8 cellular contexts compared by ENCODE assay signal in the genomic region with DNA sequence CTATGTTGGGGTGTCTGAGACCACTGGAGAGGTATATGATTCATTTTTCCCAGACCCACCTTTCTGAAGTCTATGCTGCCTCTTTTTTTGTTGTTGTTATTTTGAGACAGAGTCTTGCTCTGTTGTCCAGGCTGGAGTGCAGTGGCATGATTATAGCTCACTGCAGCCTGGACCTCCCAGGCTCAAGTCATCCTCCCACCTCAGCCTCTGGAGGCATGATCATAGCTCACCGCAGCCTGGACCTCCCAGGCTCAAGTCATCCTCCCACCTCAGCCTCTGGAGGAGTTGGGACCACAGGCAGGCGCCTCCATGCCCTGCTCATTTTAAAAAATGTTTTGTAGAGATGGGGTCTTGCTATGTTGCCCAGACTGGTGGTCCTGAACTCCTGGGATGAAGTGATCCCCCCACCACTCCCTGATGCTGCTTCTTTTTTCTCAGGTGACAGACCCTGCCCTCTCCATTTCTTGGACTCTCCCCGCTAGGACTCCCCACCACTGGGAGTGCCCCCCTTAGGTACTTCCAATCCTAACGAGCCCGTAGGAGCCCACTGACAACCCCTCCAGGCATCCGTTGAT. TPM values are rescaled to one million over a fixed set of nuclear protein-coding genes. Genes with fewer than 3 reads are reported as not detected.
DNase-seq lines count a peak whose midpoint lies in the region; TF ChIP-seq lines count a peak whose summit lies in the region.

No MANE protein-coding gene starts in this region.

- no peak for TF ChIP-seq RAD21 in liver (IDR thresholded peaks at IDR 0.05)

- H3K27me3 ChIP-seq in ascending aorta (no peaks in the 10 kb centered on the region), liver (ENCODE audit: control insufficient read depth in 4 of 4, insufficient read depth in 4 of 4, low read length in 3 of 4) (no peaks in the 10 kb centered on the region), thyroid gland (no peaks in the 10 kb centered on the region)

- H3K27ac ChIP-seq in ascending aorta, result peak overlapping the region; percentile 42 to 73
- H3K27ac ChIP-seq in liver (ENCODE audit: low read depth in 1 of 2, low read length in 2 of 2), result no peak overlapping the region
- H3K27ac ChIP-seq in thyroid gland, result peak overlapping the region in 1 of 3 donors; percentile 13

- WGBS in liver, result 44% methylated on average over 6 of the region's 6 CpGs
- WGBS in thyroid gland, 2 donors, result 23 to 45% methylated on average over 6 of the region's 6 CpGs

- H3K36me3 ChIP-seq in ascending aorta, result peaks cover 0 to 6% of the 10 kb centered on the region in 2 donors
- no peaks in the 10 kb centered on the region for H3K36me3 ChIP-seq in liver (ENCODE audit: control insufficient read depth in 4 of 4, insufficient read depth in 3 of 4, low read depth in 1 of 4, low read length in 3 of 4)
- no peaks in the 10 kb centered on the region for H3K36me3 ChIP-seq in thyroid gland

- H3K36me3 Mint-ChIP-seq in activated CD4-positive, alpha-beta T cell treated with anti-CD3 and anti-CD28 coated beads, Interleukin-2, amount 10 ng/mL, durations not matched to agents 7 days and 5 days (ENCODE audit: low read depth), result peaks cover 37% of the 10 kb centered on the region

- H3K4me3 Mint-ChIP-seq in activated CD4-positive, alpha-beta T cell treated with anti-CD3 and anti-CD28 coated beads, Interleukin-2, amount 10 ng/mL, durations not matched to agents 7 days and 5 days, result peak overlapping the region; percentile 85

- DNase-seq in activated CD4-positive, alpha-beta T cell treated with anti-CD3 and anti-CD28 coated beads, Interleukin-2, amount 10 ng/mL, durations not matched to agents 7 days and 5 days, result no peak
- no peak for DNase-seq in activated CD4-positive, alpha-beta T cell treated with anti-CD3 and anti-CD28 coated beads, Interleukin-2, amount 50 U/mL, for 48 hours
- DNase-seq in ascending aorta (ENCODE audit: low spot score in 2 of 2) (no peak), thyroid gland (no peak), COR-L47 (lab: John Stamatoyannopoulos, UW) (no peak), NCI-H446 treated with DMSO at 0.1 percent for 48 hours (lab: John Stamatoyannopoulos, UW) (no peak), NCI-H446 (lab: John Stamatoyannopoulos, UW) (no peak)

- intact Hi-C loops in ascending aorta (cut with DNase I), result loop anchor here (10.0 kb wide), 2 partner anchors 611 to 1201 kb away; a partner anchor contains a TSS
- intact Hi-C loops in thyroid gland (cut with DNase I), result loop anchor here (10.0 kb wide), 1 partner anchor 141 kb away; a partner anchor contains a TSS

- POLR2A ChIA-PET in activated CD4-positive, alpha-beta T cell treated with anti-CD3 and anti-CD28 coated beads, Interleukin-2, amount 10 ng/mL, durations not matched to agents 7 days and 5 days (lab: Charles Lee), result no interaction called here

- H3K4me3 ChIP-seq in ascending aorta (peak overlapping the region; percentile 77 to 89), liver (ENCODE audit: low read depth in 1 of 3, low read length in 3 of 3) (peak overlapping the region; percentile 83 to 91 (median 89)), thyroid gland (replicated peaks in 1 of 3) (peak overlapping the region in 2 of 3 donors; percentile 89 to 97)

- TF ChIP-seq CTCF in ascending aorta (IDR thresholded peaks at IDR 0.05), result no peak
- no peak for TF ChIP-seq CTCF in liver (IDR thresholded peaks at IDR 0.05; ENCODE audit: low read depth, low read length, missing input control)
- TF ChIP-seq CTCF in thyroid gland (IDR thresholded peaks at IDR 0.05), result no peak

- TF ChIP-seq POLR2A in thyroid gland (IDR thresholded peaks at IDR 0.05), result no peak

- H3K4me1 ChIP-seq in ascending aorta, result peaks cover 0 to 14% of the 10 kb centered on the region in 2 donors
- H3K4me1 ChIP-seq in liver (ENCODE audit: control insufficient read depth in 4 of 4, insufficient read depth in 4 of 4, low read length in 3 of 4), result peaks cover 2 to 34% (median 23%) of the 10 kb centered on the region in 4 donors
- H3K4me1 ChIP-seq in thyroid gland, result peaks cover 11 to 15% of the 10 kb centered on the region in 2 donors

- H3K9me3 Mint-ChIP-seq in activated CD4-positive, alpha-beta T cell treated with anti-CD3 and anti-CD28 coated beads, Interleukin-2, amount 10 ng/mL, durations not matched to agents 7 days and 5 days, result no peaks in the 10 kb centered on the region

- H3K9me3 ChIP-seq in ascending aorta, result no peaks in the 10 kb centered on the region
- no peaks in the 10 kb centered on the region for H3K9me3 ChIP-seq in liver (ENCODE audit: control insufficient read depth in 4 of 4, low read length in 3 of 4)
- no peaks in the 10 kb centered on the region for H3K9me3 ChIP-seq in thyroid gland

- peaks cover 37% of the 10 kb centered on the region for H3K4me1 Mint-ChIP-seq in activated CD4-positive, alpha-beta T cell treated with anti-CD3 and anti-CD28 coated beads, Interleukin-2, amount 10 ng/mL, durations not matched to agents 7 days and 5 days

- CTCF ChIA-PET in activated CD4-positive, alpha-beta T cell treated with anti-CD3 and anti-CD28 coated beads, Interleukin-2, amount 10 ng/mL, durations not matched to agents 7 days and 5 days (lab: Charles Lee), result interaction anchor here (0.9 to 1.3 kb wide), 2 partner anchors 14 to 40 kb away, joined by 3 to 4 read pairs; no protein-coding TSS in a partner anchor

- no peaks in the 10 kb centered on the region for H3K27me3 Mint-ChIP-seq in activated CD4-positive, alpha-beta T cell treated with anti-CD3 and anti-CD28 coated beads, Interleukin-2, amount 10 ng/mL, durations not matched to agents 7 days and 5 days

- H3K27ac Mint-ChIP-seq in activated CD4-positive, alpha-beta T cell treated with anti-CD3 and anti-CD28 coated beads, Interleukin-2, amount 10 ng/mL, durations not matched to agents 7 days and 5 days, result no peak overlapping the region

- H3K9ac ChIP-seq in liver (ENCODE audit: low read depth in 1 of 2, low read length in 2 of 2), result peak overlapping the region; percentile 42 to 47

TF ChIP-seq in liver, 16 proteins besides CTCF, POLR2A, EP300 and RAD21:
- TF ChIP-seq NR2F2 (IDR thresholded peaks at IDR 0.05) (no peak), RXRA (IDR thresholded peaks at IDR 0.05) (no peak), GABPA (IDR thresholded peaks at IDR 0.05 in 1 of 2, conservative IDR thresholded peaks at IDR 0.05 in 1 of 2) (no peak), SP1 (IDR thresholded peaks at IDR 0.05) (no peak), TAF1 (conservative IDR thresholded peaks at IDR 0.05) (no peak)
- TF ChIP-seq, protein P1, sequence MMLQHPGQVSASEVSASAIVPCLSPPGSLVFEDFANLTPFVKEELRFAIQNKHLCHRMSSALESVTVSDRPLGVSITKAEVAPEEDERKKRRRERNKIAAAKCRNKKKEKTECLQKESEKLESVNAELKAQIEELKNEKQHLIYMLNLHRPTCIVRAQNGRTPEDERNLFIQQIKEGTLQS (IDR thresholded peaks at IDR 0.05), result no peak
- TF ChIP-seq, protein P2, sequence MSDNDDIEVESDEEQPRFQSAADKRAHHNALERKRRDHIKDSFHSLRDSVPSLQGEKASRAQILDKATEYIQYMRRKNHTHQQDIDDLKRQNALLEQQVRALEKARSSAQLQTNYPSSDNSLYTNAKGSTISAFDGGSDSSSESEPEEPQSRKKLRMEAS (IDR thresholded peaks at IDR 0.05), result no peak

RNA-seq across cellular contexts. Expression of a gene that starts 45.3 kb away (rescaled TPM):
- 10 to 100 TPM; 78.3 to 88.2 TPM for total RNA-seq in activated CD4-positive, alpha-beta T cell treated with anti-CD3 and anti-CD28 coated beads, Interleukin-2, amount 10 ng/mL, durations not matched to agents 7 days and 5 days
- total RNA-seq in ascending aorta, result 31.3 TPM
- 10 to 100 TPM; 19.2 to 28.8 TPM for total RNA-seq in liver
- 10 to 100 TPM in 1 of 2 donors, 1 to 10 TPM in 1; 3.3 to 10.6 TPM for polyA plus RNA-seq in liver
- 10 to 100 TPM; 22.6 to 37.2 (median 27.2) TPM for total RNA-seq in thyroid gland

Comparison
In these comparisons a context has a peak if more than half of its experiments do, and no peak if none do; other contexts are left out.
1. H3K27ac ChIP-seq: peak in ascending aorta (2 of 2); none in liver (0 of 2).
2. Peak in every context shown above with its lines, with median percentiles within 50 percentile points of each other: H3K4me3 ChIP-seq.